In genomic region chr12:65961731-65962130, GRCh38 we compare ENCODE assay signal across 25 cellular contexts.
DNase-seq lines count a peak whose midpoint lies in the region; ATAC-seq and TF ChIP-seq lines count a peak whose summit lies in the region.
"Had no signal": no experiment of that assay in that cellular context is flagged by ENCODE, and none has a peak within 500 bp of the region (broad histone marks: within the 10 kb centered on the region; RNA-seq: fewer than 3 reads in every experiment).

No MANE protein-coding gene starts in this region.

- WGBS in SK-N-SH (ENCODE audit: low lambda C conversion rate): 50% methylated on average over 3 of the region's 3 CpGs
- 44 to 50% methylated on average over 3 of the region's 3 CpGs for WGBS in thyroid gland, 2 donors

- no peak overlapping the region for H2AFZ ChIP-seq in SK-N-SH (ENCODE audit: low read depth)
- H2AFZ ChIP-seq in PC-3 (ENCODE audit: low read length): no peak overlapping the region

- no peaks in the 10 kb centered on the region for H3K9me2 ChIP-seq in SK-N-SH
- no peaks in the 10 kb centered on the region for H3K9me2 ChIP-seq in PC-3 (replicated peaks; ENCODE audit: low read length)

- BruUV-seq in PC-3 (replicated peaks; lab: Mats Ljungman, UMichigan): no TSS peak

- DNase-seq in SK-N-SH (no peak), thyroid gland (peak in 1 of 2 donors; percentile 21), NCI-H82 (lab: John Stamatoyannopoulos, UW) (no peak), PC-3 (no peak)
- DNase-seq: activated CD4-positive, alpha-beta memory T cell treated with anti-CD3 and anti-CD28 coated beads, Interleukin-2, amount 10 ng/mL, durations not matched to agents 7 days and 5 days; activated naive CD4-positive, alpha-beta T cell treated with anti-CD3 and anti-CD28 coated beads, Interleukin-2, amount 10 ng/mL, durations not matched to agents 7 days and 5 days; adrenal gland; DND-41; MM.1S; NCI-H1417; NCI-H2029; NCI-H524; NK-92 treated with Interleukin-12 subunit alpha and Interleukin-12 subunit beta, amount 100 ng/mL, for 24 hours; Peyer's patch; posterior cingulate gyrus; SHP77; stimulated activated CD4-positive, alpha-beta T cell treated with anti-CD3 and anti-CD28 coated beads, Interleukin-15, amount 100 ng/mL, for 24 hours; stimulated activated CD4-positive, alpha-beta T cell treated with anti-CD3 and anti-CD28 coated beads, Interleukin-4, amount 100 ng/mL, for 4 hours; SW 1271 had no signal

- POLR2A ChIA-PET in SK-N-SH (lab: Yijun Ruan, JAX): no interaction called here
- POLR2A ChIA-PET in PC-3 (lab: Charles Lee; ENCODE audit: unreplicated experiment): no interaction called here

- H3K9me3 Mint-ChIP-seq in brain (no peaks in the 10 kb centered on the region), nephron (no peaks in the 10 kb centered on the region)
- H3K9me3 Mint-ChIP-seq: activated CD4-positive, alpha-beta memory T cell treated with anti-CD3 and anti-CD28 coated beads, Interleukin-2, amount 10 ng/mL, durations not matched to agents 7 days and 5 days; activated naive CD4-positive, alpha-beta T cell treated with anti-CD3 and anti-CD28 coated beads, Interleukin-2, amount 10 ng/mL, durations not matched to agents 7 days and 5 days had no signal

- H3K4me2 ChIP-seq in SK-N-SH (peak overlapping the region; percentile 1; the same call in 1 of the 2 replicates), PC-3 (ENCODE audit: low read length) (no peak overlapping the region)

- H3K9me3 ChIP-seq in SK-N-SH (no peaks in the 10 kb centered on the region), thyroid gland (no peaks in the 10 kb centered on the region), PC-3 (ENCODE audit: low read length) (no peaks in the 10 kb centered on the region)
- H3K9me3 ChIP-seq: adrenal gland, gastroesophageal sphincter, Peyer's patch had no signal

- H3K9ac ChIP-seq in SK-N-SH (no peak overlapping the region), PC-3 (ENCODE audit: low read length) (no peak overlapping the region)

- peaks cover 63% of the 10 kb centered on the region for H3K79me2 ChIP-seq in SK-N-SH (ENCODE audit: insufficient read depth)
- H3K79me2 ChIP-seq in PC-3 (ENCODE audit: low read length): peaks cover 41% of the 10 kb centered on the region

- no peak for ATAC-seq in SK-N-SH treated with all-trans-retinoic acid at 6 μM for 48 hours
- no peak for ATAC-seq in PC-3
- ATAC-seq in HG03521 (IDR thresholded peaks at IDR 0.05; ENCODE audit: unreplicated experiment): no peak
- ATAC-seq: gastroesophageal sphincter had no signal

- H3K27me3 Mint-ChIP-seq in brain: peaks cover 7% of the 10 kb centered on the region
- no peaks in the 10 kb centered on the region for H3K27me3 Mint-ChIP-seq in nephron (ENCODE audit: low read depth)

- peaks cover 29 to 80% of the 10 kb centered on the region in 2 experiments for H3K36me3 ChIP-seq in SK-N-SH (replicated peaks in 1 of 2; ENCODE audit: control insufficient read depth in 1 of 2, insufficient read depth in 2 of 2, low read length in 1 of 2)
- H3K36me3 ChIP-seq in thyroid gland: no peaks in the 10 kb centered on the region
- H3K36me3 ChIP-seq in PC-3 (ENCODE audit: low read depth, low read length): peaks cover 86% of the 10 kb centered on the region
- H3K36me3 ChIP-seq: adrenal gland, gastroesophageal sphincter, Peyer's patch had no signal

- H3K27ac Mint-ChIP-seq in brain (peak overlapping the region in 4 of 5 experiments; percentile 15 to 67 (median 48)), nephron (peak overlapping the region; percentile 86 to 94 (median 88))
- H3K27ac Mint-ChIP-seq: activated CD4-positive, alpha-beta memory T cell treated with anti-CD3 and anti-CD28 coated beads, Interleukin-2, amount 10 ng/mL, durations not matched to agents 7 days and 5 days; activated naive CD4-positive, alpha-beta T cell treated with anti-CD3 and anti-CD28 coated beads, Interleukin-2, amount 10 ng/mL, durations not matched to agents 7 days and 5 days had no signal

- CTCF ChIA-PET in SK-N-SH (lab: Yijun Ruan, JAX) (no interaction called here), PC-3 (lab: Charles Lee) (no interaction called here)

- H3K4me1 ChIP-seq in SK-N-SH (ENCODE audit: control insufficient read depth in 1 of 2, insufficient read depth in 2 of 2, low read depth in 1 of 2, low read length in 1 of 2): peaks cover 0 to 71% of the 10 kb centered on the region in 2 experiments
- H3K4me1 ChIP-seq in thyroid gland: peaks cover 35 to 57% of the 10 kb centered on the region in 2 donors
- H3K4me1 ChIP-seq in PC-3 (ENCODE audit: insufficient read depth, low read length): peaks cover 33% of the 10 kb centered on the region
- H3K4me1 ChIP-seq: adrenal gland, gastroesophageal sphincter, Peyer's patch had no signal

- no peaks in the 10 kb centered on the region for H3K27me3 ChIP-seq in SK-N-SH (ENCODE audit: insufficient read depth)
- no peaks in the 10 kb centered on the region for H3K27me3 ChIP-seq in thyroid gland
- H3K27me3 ChIP-seq in PC-3 (ENCODE audit: low read length): no peaks in the 10 kb centered on the region
- H3K27me3 ChIP-seq: Peyer's patch had no signal

- no peak for TF ChIP-seq CTCF in SK-N-SH (IDR thresholded peaks at IDR 0.05)
- TF ChIP-seq CTCF in brain (conservative IDR thresholded peaks at IDR 0.05): no peak
- no peak for TF ChIP-seq CTCF in nephron (IDR thresholded peaks at IDR 0.05; ENCODE audit: unreplicated experiment in 3 of 3)
- TF ChIP-seq CTCF in thyroid gland (IDR thresholded peaks at IDR 0.05): no peak
- no peak for TF ChIP-seq CTCF in PC-3 (conservative IDR thresholded peaks at IDR 0.05; ENCODE audit: low read depth, low read length)

- H3K27ac ChIP-seq in SK-N-SH (ENCODE audit: low read depth in 2 of 2, low read length in 1 of 2) (peak overlapping the region in 1 of 2 experiments; percentile 79; a peak in 3 of 4 replicates), thyroid gland (peak overlapping the region in 2 of 3 donors; percentile 34 to 81), PC-3 (ENCODE audit: low read length) (no peak overlapping the region)
- H3K27ac ChIP-seq: 22Rv1, adrenal gland, gastroesophageal sphincter, Peyer's patch had no signal

- H3F3A ChIP-seq in SK-N-SH (replicated peaks; ENCODE audit: insufficient read depth): peaks cover 85% of the 10 kb centered on the region
- peaks cover 38% of the 10 kb centered on the region for H3F3A ChIP-seq in PC-3 (ENCODE audit: low read length, unreplicated experiment)

- H3K4me3 Mint-ChIP-seq in brain (peak overlapping the region in 4 of 5 experiments; percentile 19 to 53 (median 34)), nephron (peak overlapping the region; percentile 17 to 63 (median 33))
- H3K4me3 Mint-ChIP-seq: activated CD4-positive, alpha-beta memory T cell treated with anti-CD3 and anti-CD28 coated beads, Interleukin-2, amount 10 ng/mL, durations not matched to agents 7 days and 5 days; activated naive CD4-positive, alpha-beta T cell treated with anti-CD3 and anti-CD28 coated beads, Interleukin-2, amount 10 ng/mL, durations not matched to agents 7 days and 5 days had no signal

- no peak overlapping the region for H3K4me3 ChIP-seq in SK-N-SH (ENCODE audit: low read depth in 2 of 2, low read length in 1 of 2)
- H3K4me3 ChIP-seq in thyroid gland (replicated peaks in 1 of 3): no peak overlapping the region
- no peak overlapping the region for H3K4me3 ChIP-seq in PC-3 (ENCODE audit: low read length)
- H3K4me3 ChIP-seq: adrenal gland, gastroesophageal sphincter, Peyer's patch had no signal

- no peaks in the 10 kb centered on the region for H3K36me3 Mint-ChIP-seq in brain
- peaks cover 70% of the 10 kb centered on the region for H3K36me3 Mint-ChIP-seq in nephron (ENCODE audit: low read depth)
- H3K36me3 Mint-ChIP-seq: activated naive CD4-positive, alpha-beta T cell treated with anti-CD3 and anti-CD28 coated beads, Interleukin-2, amount 10 ng/mL, durations not matched to agents 7 days and 5 days had no signal

- intact Hi-C loops in thyroid gland (cut with DNase I): no loop called here
- intact Hi-C loops in PC-3 (cut with micrococcal nuclease): no loop called here

- H3K4me1 Mint-ChIP-seq in brain (peaks cover 34% of the 10 kb centered on the region), nephron (peaks cover 55% of the 10 kb centered on the region)
- H3K4me1 Mint-ChIP-seq: activated CD4-positive, alpha-beta memory T cell treated with anti-CD3 and anti-CD28 coated beads, Interleukin-2, amount 10 ng/mL, durations not matched to agents 7 days and 5 days; activated naive CD4-positive, alpha-beta T cell treated with anti-CD3 and anti-CD28 coated beads, Interleukin-2, amount 10 ng/mL, durations not matched to agents 7 days and 5 days had no signal

- no peak for TF ChIP-seq RAD21 in SK-N-SH (IDR thresholded peaks at IDR 0.05; ENCODE audit: low read length)

- no peak for TF ChIP-seq EP300 in SK-N-SH (IDR thresholded peaks at IDR 0.05; ENCODE audit: borderline replicate concordance in 1 of 2, low read depth in 1 of 2, low read length in 1 of 2)

- H4K20me1 ChIP-seq in SK-N-SH (ENCODE audit: insufficient read depth): peaks cover 42% of the 10 kb centered on the region; the same call in 1 of the 2 replicates
- H4K20me1 ChIP-seq in PC-3 (ENCODE audit: low read length): peaks cover 17% of the 10 kb centered on the region

- TF ChIP-seq POLR2A in thyroid gland (IDR thresholded peaks at IDR 0.05): no peak

TF ChIP-seq in SK-N-SH, 30 proteins besides CTCF, POLR2A, EP300 and RAD21 (continues in another document):
- TF ChIP-seq FOXM1 (IDR thresholded peaks at IDR 0.05; ENCODE audit: low read depth): no peak
- no peak for TF ChIP-seq FOSL2 (IDR thresholded peaks at IDR 0.05; ENCODE audit: borderline replicate concordance, low read depth)
- no peak for TF ChIP-seq MAX (IDR thresholded peaks at IDR 0.05; ENCODE audit: low read depth)
- TF ChIP-seq SMC3 (IDR thresholded peaks at IDR 0.05; ENCODE audit: low read depth, low read length): no peak
- no peak for TF ChIP-seq GATA2 (CRISPR knock-in tag; IDR thresholded peaks at IDR 0.05)
- no peak for TF ChIP-seq SIN3A (IDR thresholded peaks at IDR 0.05; ENCODE audit: borderline replicate concordance, low read depth, low read length)
- TF ChIP-seq TCF12 (IDR thresholded peaks at IDR 0.05): no peak

TF ChIP-seq in SK-N-SH treated with all-trans-retinoic acid at 6 μM for 48 hours, 23 proteins besides CTCF, POLR2A, EP300 and RAD21 (continues in another document):
- TF ChIP-seq ISL1 (CRISPR knock-in tag; IDR thresholded peaks at IDR 0.05) (no peak), ZNF565 (CRISPR knock-in tag; conservative IDR thresholded peaks at IDR 0.05; ENCODE audit: low read depth) (no peak), SNAI2 (CRISPR knock-in tag; IDR thresholded peaks at IDR 0.05) (no peak), GLIS3 (CRISPR knock-in tag; IDR thresholded peaks at IDR 0.05) (no peak), ZNF70 (CRISPR knock-in tag; IDR thresholded peaks at IDR 0.05) (no peak), ZC3H10 (CRISPR knock-in tag; IDR thresholded peaks at IDR 0.05) (no peak), OSR1 (CRISPR knock-in tag; IDR thresholded peaks at IDR 0.05) (no peak), ZNF8 (CRISPR knock-in tag; IDR thresholded peaks at IDR 0.05) (no peak)
